14 cellular contexts compared by ENCODE assay signal in the genomic region with DNA sequence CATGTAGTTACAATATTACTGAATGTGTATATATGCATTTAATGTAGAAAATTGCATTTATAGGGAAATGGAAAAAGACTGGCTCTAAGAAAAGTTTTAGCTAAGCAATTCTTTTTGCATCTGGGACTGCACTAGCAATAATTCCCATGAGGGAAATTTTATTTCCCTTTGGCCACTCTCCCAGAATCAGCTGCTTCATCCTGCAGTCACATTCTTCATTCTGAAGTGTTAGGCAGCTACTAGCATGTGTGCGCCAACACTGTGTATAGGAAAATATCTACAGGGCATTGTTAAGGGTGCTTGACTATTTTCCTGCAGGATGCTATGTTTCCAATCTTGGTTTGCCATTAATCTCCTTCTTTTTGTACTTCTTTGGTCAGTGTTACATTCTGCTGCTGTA.
DNase-seq lines count a peak whose midpoint lies in the region; ATAC-seq, FAIRE-seq and TF ChIP-seq lines count a peak whose summit lies in the region.
"Had no signal": no experiment of that assay in that cellular context is flagged by ENCODE, and none has a peak within 500 bp of the region (broad histone marks: within the 10 kb centered on the region; RNA-seq: fewer than 3 reads in every experiment).

No MANE protein-coding gene starts in this region.

- no peaks in the 10 kb centered on the region for H3K27me3 ChIP-seq in pancreas
- H3K27me3 ChIP-seq in ovary: no peaks in the 10 kb centered on the region
- H3K27me3 ChIP-seq: neural progenitor cell had no signal

- H3K36me3 ChIP-seq in pancreas (no peaks in the 10 kb centered on the region), ovary (no peaks in the 10 kb centered on the region)
- H3K36me3 ChIP-seq: neural progenitor cell had no signal

- H3K27ac ChIP-seq in pancreas (no peak overlapping the region), ovary (no peak overlapping the region)
- H3K27ac ChIP-seq: neural progenitor cell had no signal

- peak in 3 of 4 donors; percentile 57 to 65 (median 58) for ATAC-seq in pancreas
- no peak for ATAC-seq in GM18517 (IDR thresholded peaks at IDR 0.05; ENCODE audit: unreplicated experiment)
- ATAC-seq: activated naive CD8-positive, alpha-beta T cell treated with anti-CD3 and anti-CD28 coated beads, Interleukin-2, amount 50 U/mL, for 24 hours; CD8-positive, alpha-beta T cell; left colon had no signal

- H3K4me1 ChIP-seq in pancreas: peaks cover 0 to 5% (median 0%) of the 10 kb centered on the region in 3 donors
- H3K4me1 ChIP-seq in ovary (ENCODE audit: insufficient read depth): no peaks in the 10 kb centered on the region
- H3K4me1 ChIP-seq: neural progenitor cell had no signal

- intact Hi-C loops in pancreas (cut with DNase I): no loop called here
- intact Hi-C loops in ovary (cut with DNase I): no loop called here

- FAIRE-seq in pancreas (lab: Jason Lieb, UNC): no peak

- H3K4me3 ChIP-seq in fibroblast of mammary gland (ENCODE audit: control insufficient read depth, low read depth, low read length) (no peak overlapping the region), pancreas (no peak overlapping the region), ovary (no peak overlapping the region)
- H3K4me3 ChIP-seq: neural progenitor cell had no signal

- no peak for TF ChIP-seq POLR2A in ovary (IDR thresholded peaks at IDR 0.05)

- H3K9me3 ChIP-seq in pancreas (no peaks in the 10 kb centered on the region), ovary (no peaks in the 10 kb centered on the region)

- DNase-seq in ELR (ENCODE audit: low read depth) (peak; percentile 0), NCI-H460 (ENCODE audit: extremely low read depth, low read depth) (peak; percentile 6), fibroblast of mammary gland (ENCODE audit: low read depth) (peak; percentile 33), pancreas (no peak), ovary (no peak), NCI-H524 treated with DMSO at 0.1 percent for 48 hours (lab: John Stamatoyannopoulos, UW) (no peak), NCI-H524 (lab: John Stamatoyannopoulos, UW) (no peak)
- DNase-seq: activated CD4-positive, CD25-positive, alpha-beta regulatory T cell treated with anti-CD3 and anti-CD28 coated beads, Interleukin-2, amount 50 U/mL, for 72 hours; activated naive CD8-positive, alpha-beta T cell treated with anti-CD3 and anti-CD28 coated beads, Interleukin-2, amount 50 U/mL, for 24 hours; CD8-positive, alpha-beta T cell; left colon; substantia nigra had no signal

- TF ChIP-seq EP300 in ovary (IDR thresholded peaks at IDR 0.05): no peak

- WGBS in pancreas, 2 donors: 48 to 50% methylated on average over 1 of the region's 1 CpG
- WGBS in ovary, 3 donors: 15 to 22% (median 18%) methylated on average over 1 of the region's 1 CpG

- no peak for TF ChIP-seq CTCF in fibroblast of mammary gland (conservative IDR thresholded peaks at IDR 0.05; ENCODE audit: control insufficient read depth, insufficient read depth, low read depth, low read length)
- TF ChIP-seq CTCF in pancreas (IDR thresholded peaks at IDR 0.05): no peak
- no peak for TF ChIP-seq CTCF in ovary (IDR thresholded peaks at IDR 0.05)

Comparison
In these comparisons a context has a peak if more than half of its experiments do, and no peak if none do; other contexts are left out.
1. DNase-seq: peak in ELR (single experiment), NCI-H460 (single experiment) and fibroblast of mammary gland (single experiment); none in pancreas (0 of 6), ovary (0 of 5), NCI-H524 treated with DMSO at 0.1 percent for 48 hours (single experiment) and NCI-H524 (0 of 2).